Comparison of ENCODE assay signal across 15 cellular contexts in the genomic region with DNA sequence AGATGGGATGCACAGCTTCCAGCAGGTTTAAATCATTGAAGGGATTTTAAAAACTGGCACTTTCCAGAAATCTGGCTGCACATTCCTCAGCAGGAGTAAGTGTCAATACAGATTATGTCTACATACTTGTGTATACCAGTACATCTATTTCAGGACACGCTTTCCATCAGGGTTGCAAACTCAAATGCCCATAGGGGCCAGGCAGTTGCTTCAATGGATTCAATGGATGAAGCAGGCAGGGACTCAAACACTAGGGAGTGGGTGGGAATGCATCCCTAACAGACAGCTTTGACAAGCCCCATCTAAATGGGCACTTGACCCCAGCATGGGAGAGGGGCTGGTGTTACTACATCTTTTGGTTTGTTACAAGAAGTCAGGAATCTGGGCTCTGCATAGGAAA.
DNase-seq lines count a peak whose midpoint lies in the region; FAIRE-seq and TF ChIP-seq lines count a peak whose summit lies in the region.
"Had no signal": no experiment of that assay in that cellular context is flagged by ENCODE, and none has a peak within 500 bp of the region (broad histone marks: within the 10 kb centered on the region; RNA-seq: fewer than 3 reads in every experiment).

No MANE protein-coding gene starts in this region.

- H3K36me3 ChIP-seq in Karpas-422 (ENCODE audit: insufficient read depth, low read length), result no peaks in the 10 kb centered on the region
- no peaks in the 10 kb centered on the region for H3K36me3 ChIP-seq in astrocyte (ENCODE audit: insufficient read depth, low read length)
- H3K36me3 ChIP-seq: esophagus muscularis mucosa had no signal

- DNase-seq in activated CD4-positive, alpha-beta T cell treated with anti-CD3 and anti-CD28 coated beads, Interleukin-2, amount 10 ng/mL, durations not matched to agents 24 days and 14 days, result peak; percentile 58
- no peak for DNase-seq in activated CD4-positive, alpha-beta T cell treated with anti-CD3 and anti-CD28 coated beads for 48 hours
- DNase-seq in Karpas-422 (no peak), astrocyte (ENCODE audit: low read depth) (no peak), osteocyte (ENCODE audit: extremely low spot score, unreplicated experiment) (no peak), medulla oblongata (ENCODE audit: extremely low spot score) (no peak), hepatic stellate cell (ENCODE audit: low spot score) (no peak), urothelium cell line (ENCODE audit: low spot score) (no peak)
- DNase-seq: kidney glomerular epithelial cell, mucosa of descending colon, NCI-H1105, posterior cingulate gyrus had no signal

- no peak for TF ChIP-seq CTCF in astrocyte (IDR thresholded peaks at IDR 0.05; ENCODE audit: insufficient read depth, low read depth, low read length)
- TF ChIP-seq CTCF in osteocyte (IDR thresholded peaks at IDR 0.05), result no peak

- H3K4me1 ChIP-seq in Karpas-422 (ENCODE audit: low read length) (peaks cover 99% of the 10 kb centered on the region), astrocyte (ENCODE audit: insufficient read depth, low read length) (peaks cover 17% of the 10 kb centered on the region)

- intact Hi-C loops in activated CD4-positive, alpha-beta T cell treated with anti-CD3 and anti-CD28 coated beads, Interleukin-2, amount 10 ng/mL, durations not matched to agents 24 days and 14 days (cut with micrococcal nuclease), result no loop called here

- H3K27me3 Mint-ChIP-seq in activated CD4-positive, alpha-beta T cell treated with anti-CD3 and anti-CD28 coated beads, Interleukin-2, amount 10 ng/mL, durations not matched to agents 24 days and 14 days, result no peaks in the 10 kb centered on the region
- H3K27me3 Mint-ChIP-seq in astrocyte (ENCODE audit: low read depth, unreplicated experiment) (no peaks in the 10 kb centered on the region), osteocyte (ENCODE audit: unreplicated experiment) (no peaks in the 10 kb centered on the region)
- H3K27me3 Mint-ChIP-seq: IgD-negative memory B cell had no signal

- no peak overlapping the region for H2AFZ ChIP-seq in Karpas-422 (ENCODE audit: low read length)
- no peak overlapping the region for H2AFZ ChIP-seq in astrocyte (ENCODE audit: low read depth, low read length)

- no peak overlapping the region for H3K4me3 ChIP-seq in Karpas-422 (ENCODE audit: low read length)
- H3K4me3 ChIP-seq in astrocyte (ENCODE audit: insufficient read depth, low read depth, low read length), result no peak overlapping the region
- H3K4me3 ChIP-seq: esophagus muscularis mucosa, mucosa of descending colon had no signal

- no peaks in the 10 kb centered on the region for H3K9me3 ChIP-seq in Karpas-422 (ENCODE audit: low read length)
- no peaks in the 10 kb centered on the region for H3K9me3 ChIP-seq in astrocyte (ENCODE audit: insufficient read depth, low read depth, low read length)
- H3K9me3 ChIP-seq: esophagus muscularis mucosa, mucosa of descending colon had no signal

- FAIRE-seq in astrocyte (lab: Jason Lieb, UNC) (no peak), urothelium cell line (lab: Jason Lieb, UNC) (no peak)
- FAIRE-seq: A204.1 had no signal

- peak overlapping the region; percentile 19 for H3K27ac Mint-ChIP-seq in activated CD4-positive, alpha-beta T cell treated with anti-CD3 and anti-CD28 coated beads, Interleukin-2, amount 10 ng/mL, durations not matched to agents 24 days and 14 days
- H3K27ac Mint-ChIP-seq in astrocyte (ENCODE audit: unreplicated experiment) (peak overlapping the region; percentile 96), osteocyte (ENCODE audit: unreplicated experiment) (peak overlapping the region; percentile 81)

- peaks cover 78% of the 10 kb centered on the region for H3K4me1 Mint-ChIP-seq in activated CD4-positive, alpha-beta T cell treated with anti-CD3 and anti-CD28 coated beads, Interleukin-2, amount 10 ng/mL, durations not matched to agents 24 days and 14 days
- H3K4me1 Mint-ChIP-seq in astrocyte (ENCODE audit: low read depth, unreplicated experiment) (peaks cover 64% of the 10 kb centered on the region), osteocyte (ENCODE audit: unreplicated experiment) (peaks cover 51% of the 10 kb centered on the region)

- H4K20me1 ChIP-seq in Karpas-422 (ENCODE audit: insufficient read depth, low read depth, low read length), result no peaks in the 10 kb centered on the region
- H4K20me1 ChIP-seq in astrocyte (ENCODE audit: insufficient read depth, low read length), result peaks cover 62% of the 10 kb centered on the region

- H3K9me3 Mint-ChIP-seq in activated CD4-positive, alpha-beta T cell treated with anti-CD3 and anti-CD28 coated beads, Interleukin-2, amount 10 ng/mL, durations not matched to agents 24 days and 14 days, result peaks cover 8% of the 10 kb centered on the region
- no peaks in the 10 kb centered on the region for H3K9me3 Mint-ChIP-seq in astrocyte (ENCODE audit: unreplicated experiment)
- H3K9me3 Mint-ChIP-seq in osteocyte (ENCODE audit: unreplicated experiment), result no peaks in the 10 kb centered on the region
- H3K9me3 Mint-ChIP-seq: IgD-negative memory B cell had no signal

- H3K27me3 ChIP-seq in Karpas-422 (ENCODE audit: low read length) (no peaks in the 10 kb centered on the region), astrocyte (ENCODE audit: insufficient read depth, low read length) (no peaks in the 10 kb centered on the region)
- H3K27me3 ChIP-seq: esophagus muscularis mucosa had no signal

- H3K4me3 Mint-ChIP-seq in activated CD4-positive, alpha-beta T cell treated with anti-CD3 and anti-CD28 coated beads, Interleukin-2, amount 10 ng/mL, durations not matched to agents 24 days and 14 days, result no peak overlapping the region
- peak overlapping the region; percentile 16 for H3K4me3 Mint-ChIP-seq in astrocyte (ENCODE audit: unreplicated experiment)
- H3K4me3 Mint-ChIP-seq in osteocyte (ENCODE audit: unreplicated experiment), result no peak overlapping the region
- H3K4me3 Mint-ChIP-seq: IgD-negative memory B cell had no signal

- H3K9me2 ChIP-seq in Karpas-422 (replicated peaks; ENCODE audit: insufficient read depth, low read length), result no peaks in the 10 kb centered on the region

- H3K4me2 ChIP-seq in Karpas-422 (ENCODE audit: low read depth, low read length, poor library complexity, severe bottlenecking) (no peak overlapping the region), astrocyte (ENCODE audit: low read length) (no peak overlapping the region)

- no peak overlapping the region for H3K9ac ChIP-seq in Karpas-422 (ENCODE audit: low read length)
- H3K9ac ChIP-seq in astrocyte (ENCODE audit: low read length), result no peak overlapping the region

- peaks cover 10% of the 10 kb centered on the region for H3K36me3 Mint-ChIP-seq in activated CD4-positive, alpha-beta T cell treated with anti-CD3 and anti-CD28 coated beads, Interleukin-2, amount 10 ng/mL, durations not matched to agents 24 days and 14 days (ENCODE audit: low read depth)
- H3K36me3 Mint-ChIP-seq in astrocyte (ENCODE audit: low read depth, unreplicated experiment) (peaks cover 10% of the 10 kb centered on the region), osteocyte (ENCODE audit: unreplicated experiment) (peaks cover 7% of the 10 kb centered on the region)
- H3K36me3 Mint-ChIP-seq: IgD-negative memory B cell had no signal

- H3K79me2 ChIP-seq in Karpas-422 (ENCODE audit: low read length) (peaks cover 74% of the 10 kb centered on the region), astrocyte (ENCODE audit: insufficient read depth, low read length) (peaks cover 93% of the 10 kb centered on the region)

- H3K27ac ChIP-seq in Karpas-422 (ENCODE audit: low read length) (peak overlapping the region; percentile 99), astrocyte (ENCODE audit: low read depth, low read length) (no peak overlapping the region)
- H3K27ac ChIP-seq: esophagus muscularis mucosa had no signal

Comparison
In these comparisons a context has a peak if more than half of its experiments do, and no peak if none do; other contexts are left out.
1. H3K27ac Mint-ChIP-seq: peak in every context shown above with its lines; median percentile 96 in astrocyte; 81 in osteocyte; 19 in activated CD4-positive, alpha-beta T cell treated with anti-CD3 and anti-CD28 coated beads, Interleukin-2, amount 10 ng/mL, durations not matched to agents 24 days and 14 days.